In the genomic region with DNA sequence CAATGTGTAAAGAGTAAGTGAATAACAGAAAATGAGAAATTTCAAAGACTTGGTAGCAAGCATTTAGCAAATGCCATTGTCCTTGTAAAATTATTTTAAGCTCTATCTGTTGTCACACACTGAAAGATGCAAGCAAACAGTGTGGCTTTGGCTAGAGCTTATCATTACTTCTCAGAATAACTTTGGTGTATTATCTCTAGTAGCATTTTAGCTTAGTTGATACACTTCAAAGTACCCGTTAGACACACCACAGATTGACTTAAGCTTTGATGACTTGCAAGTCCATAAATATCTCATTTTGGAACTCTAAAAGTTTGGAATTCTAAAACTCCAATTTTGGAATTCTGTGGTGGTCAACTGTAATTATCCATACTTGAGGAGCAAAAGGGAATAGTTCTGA, we compare ENCODE assay signal across 1 cellular context.
TF ChIP-seq lines count a peak whose summit lies in the region.

No MANE protein-coding gene starts in this region.

TF ChIP-seq in K562, 482 proteins besides CTCF, POLR2A, EP300 and RAD21 (continued from another document and continues in another):
- TF ChIP-seq, protein P1, sequence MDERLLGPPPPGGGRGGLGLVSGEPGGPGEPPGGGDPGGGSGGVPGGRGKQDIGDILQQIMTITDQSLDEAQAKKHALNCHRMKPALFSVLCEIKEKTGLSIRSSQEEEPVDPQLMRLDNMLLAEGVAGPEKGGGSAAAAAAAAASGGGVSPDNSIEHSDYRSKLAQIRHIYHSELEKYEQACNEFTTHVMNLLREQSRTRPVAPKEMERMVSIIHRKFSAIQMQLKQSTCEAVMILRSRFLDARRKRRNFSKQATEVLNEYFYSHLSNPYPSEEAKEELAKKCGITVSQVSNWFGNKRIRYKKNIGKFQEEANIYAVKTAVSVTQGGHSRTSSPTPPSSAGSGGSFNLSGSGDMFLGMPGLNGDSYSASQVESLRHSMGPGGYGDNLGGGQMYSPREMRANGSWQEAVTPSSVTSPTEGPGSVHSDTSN (CRISPR knock-in tag; IDR thresholded peaks at IDR 0.05; ENCODE audit: low read depth) = no peak
- TF ChIP-seq, protein P1 (tag; conservative IDR thresholded peaks at IDR 0.05; ENCODE audit: low read depth) = no peak; the same call in 1 of the 2 replicates
- TF ChIP-seq RBM34 (IDR thresholded peaks at IDR 0.05; ENCODE audit: borderline replicate concordance, insufficient read depth, low read length) (no peak), PYGO2 (tag; IDR thresholded peaks at IDR 0.05) (no peak), SUPT5H (IDR thresholded peaks at IDR 0.05) (no peak), HIVEP1 (CRISPR knock-in tag; IDR thresholded peaks at IDR 0.05) (no peak), CBX3 (IDR thresholded peaks at IDR 0.05; ENCODE audit: borderline replicate concordance in 1 of 2, low read length in 2 of 2) (0 out of 3 replicates have a peak, but pooled peaks of 1 of the 2 experiments have one; percentile 37), LEF1 (IDR thresholded peaks at IDR 0.05) (peak; percentile 99), MEIS2 (IDR thresholded peaks at IDR 0.05; ENCODE audit: partially characterized antibody) (peak; percentile 89), SAFB (IDR thresholded peaks at IDR 0.05; ENCODE audit: borderline replicate concordance, low read depth, low read length) (no peak), STAG1 (CRISPR knock-in tag; IDR thresholded peaks at IDR 0.05; ENCODE audit: borderline replicate concordance) (no peak), RBM25 (IDR thresholded peaks at IDR 0.05; ENCODE audit: low read depth, low read length, severe bottlenecking) (no peak), NCOA4 (IDR thresholded peaks at IDR 0.05; ENCODE audit: partially characterized antibody) (no peak), ZNF695 (CRISPR knock-in tag; IDR thresholded peaks at IDR 0.05) (no peak), ZNF347 (CRISPR knock-in tag; IDR thresholded peaks at IDR 0.05; ENCODE audit: low read depth) (no peak), NR4A1 (CRISPR knock-in tag; IDR thresholded peaks at IDR 0.05) (no peak), NR4A1 (tag; IDR thresholded peaks at IDR 0.05) (no peak), KLF6 (CRISPR knock-in tag; IDR thresholded peaks at IDR 0.05; ENCODE audit: borderline replicate concordance) (no peak), MTF1 (CRISPR knock-in tag; IDR thresholded peaks at IDR 0.05; ENCODE audit: borderline replicate concordance) (no peak), RFX1 (IDR thresholded peaks at IDR 0.05) (no peak), BACH1 (tag; IDR thresholded peaks at IDR 0.05) (no peak), RNF2 (IDR thresholded peaks at IDR 0.05) (peak; percentile 84), ZNF668 (CRISPR knock-in tag; IDR thresholded peaks at IDR 0.05) (no peak), ZNF316 (IDR thresholded peaks at IDR 0.05) (peak; percentile 70), ZNF239 (CRISPR knock-in tag; IDR thresholded peaks at IDR 0.05) (no peak), ILF3 (IDR thresholded peaks at IDR 0.05; ENCODE audit: borderline replicate concordance) (peak; percentile 83; the same call in 1 of the 2 replicates), NCOA6 (IDR thresholded peaks at IDR 0.05) (no peak), ZNF324 (CRISPR knock-in tag; IDR thresholded peaks at IDR 0.05) (no peak), ZNF263 (CRISPR knock-in tag; IDR thresholded peaks at IDR 0.05; ENCODE audit: borderline replicate concordance) (no peak), STAT5A (IDR thresholded peaks at IDR 0.05; ENCODE audit: borderline replicate concordance, low read length) (peak; percentile 91), ATF1 (CRISPR knock-in tag; IDR thresholded peaks at IDR 0.05) (no peak), ATF1 (tag; IDR thresholded peaks at IDR 0.05) (peak; percentile 30; the same call in 1 of the 2 replicates), E2F3 (CRISPR knock-in tag; IDR thresholded peaks at IDR 0.05) (no peak), MTA2 (IDR thresholded peaks at IDR 0.05; ENCODE audit: low read depth) (peak; percentile 80)
- TF ChIP-seq, protein P2, sequence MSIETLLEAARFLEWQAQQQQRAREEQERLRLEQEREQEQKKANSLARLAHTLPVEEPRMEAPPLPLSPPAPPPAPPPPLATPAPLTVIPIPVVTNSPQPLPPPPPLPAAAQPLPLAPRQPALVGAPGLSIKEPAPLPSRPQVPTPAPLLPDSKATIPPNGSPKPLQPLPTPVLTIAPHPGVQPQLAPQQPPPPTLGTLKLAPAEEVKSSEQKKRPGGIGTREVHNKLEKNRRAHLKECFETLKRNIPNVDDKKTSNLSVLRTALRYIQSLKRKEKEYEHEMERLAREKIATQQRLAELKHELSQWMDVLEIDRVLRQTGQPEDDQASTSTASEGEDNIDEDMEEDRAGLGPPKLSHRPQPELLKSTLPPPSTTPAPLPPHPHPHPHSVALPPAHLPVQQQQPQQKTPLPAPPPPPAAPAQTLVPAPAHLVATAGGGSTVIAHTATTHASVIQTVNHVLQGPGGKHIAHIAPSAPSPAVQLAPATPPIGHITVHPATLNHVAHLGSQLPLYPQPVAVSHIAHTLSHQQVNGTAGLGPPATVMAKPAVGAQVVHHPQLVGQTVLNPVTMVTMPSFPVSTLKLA (conservative IDR thresholded peaks at IDR 0.05) = 0 out of 4 replicates have a peak, but pooled peaks of 1 of the 2 experiments have one; percentile 45
- TF ChIP-seq, protein P3, sequence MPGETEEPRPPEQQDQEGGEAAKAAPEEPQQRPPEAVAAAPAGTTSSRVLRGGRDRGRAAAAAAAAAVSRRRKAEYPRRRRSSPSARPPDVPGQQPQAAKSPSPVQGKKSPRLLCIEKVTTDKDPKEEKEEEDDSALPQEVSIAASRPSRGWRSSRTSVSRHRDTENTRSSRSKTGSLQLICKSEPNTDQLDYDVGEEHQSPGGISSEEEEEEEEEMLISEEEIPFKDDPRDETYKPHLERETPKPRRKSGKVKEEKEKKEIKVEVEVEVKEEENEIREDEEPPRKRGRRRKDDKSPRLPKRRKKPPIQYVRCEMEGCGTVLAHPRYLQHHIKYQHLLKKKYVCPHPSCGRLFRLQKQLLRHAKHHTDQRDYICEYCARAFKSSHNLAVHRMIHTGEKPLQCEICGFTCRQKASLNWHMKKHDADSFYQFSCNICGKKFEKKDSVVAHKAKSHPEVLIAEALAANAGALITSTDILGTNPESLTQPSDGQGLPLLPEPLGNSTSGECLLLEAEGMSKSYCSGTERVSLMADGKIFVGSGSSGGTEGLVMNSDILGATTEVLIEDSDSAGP (CRISPR knock-in tag; IDR thresholded peaks at IDR 0.05) = no peak
- TF ChIP-seq, protein P4, sequence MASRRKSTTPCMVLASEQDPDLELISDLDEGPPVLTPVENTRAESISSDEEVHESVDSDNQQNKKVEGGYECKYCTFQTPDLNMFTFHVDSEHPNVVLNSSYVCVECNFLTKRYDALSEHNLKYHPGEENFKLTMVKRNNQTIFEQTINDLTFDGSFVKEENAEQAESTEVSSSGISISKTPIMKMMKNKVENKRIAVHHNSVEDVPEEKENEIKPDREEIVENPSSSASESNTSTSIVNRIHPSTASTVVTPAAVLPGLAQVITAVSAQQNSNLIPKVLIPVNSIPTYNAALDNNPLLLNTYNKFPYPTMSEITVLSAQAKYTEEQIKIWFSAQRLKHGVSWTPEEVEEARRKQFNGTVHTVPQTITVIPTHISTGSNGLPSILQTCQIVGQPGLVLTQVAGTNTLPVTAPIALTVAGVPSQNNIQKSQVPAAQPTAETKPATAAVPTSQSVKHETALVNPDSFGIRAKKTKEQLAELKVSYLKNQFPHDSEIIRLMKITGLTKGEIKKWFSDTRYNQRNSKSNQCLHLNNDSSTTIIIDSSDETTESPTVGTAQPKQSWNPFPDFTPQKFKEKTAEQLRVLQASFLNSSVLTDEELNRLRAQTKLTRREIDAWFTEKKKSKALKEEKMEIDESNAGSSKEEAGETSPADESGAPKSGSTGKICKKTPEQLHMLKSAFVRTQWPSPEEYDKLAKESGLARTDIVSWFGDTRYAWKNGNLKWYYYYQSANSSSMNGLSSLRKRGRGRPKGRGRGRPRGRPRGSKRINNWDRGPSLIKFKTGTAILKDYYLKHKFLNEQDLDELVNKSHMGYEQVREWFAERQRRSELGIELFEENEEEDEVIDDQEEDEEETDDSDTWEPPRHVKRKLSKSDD (conservative IDR thresholded peaks at IDR 0.05; ENCODE audit: low read length) = no peak
- TF ChIP-seq, protein P5, sequence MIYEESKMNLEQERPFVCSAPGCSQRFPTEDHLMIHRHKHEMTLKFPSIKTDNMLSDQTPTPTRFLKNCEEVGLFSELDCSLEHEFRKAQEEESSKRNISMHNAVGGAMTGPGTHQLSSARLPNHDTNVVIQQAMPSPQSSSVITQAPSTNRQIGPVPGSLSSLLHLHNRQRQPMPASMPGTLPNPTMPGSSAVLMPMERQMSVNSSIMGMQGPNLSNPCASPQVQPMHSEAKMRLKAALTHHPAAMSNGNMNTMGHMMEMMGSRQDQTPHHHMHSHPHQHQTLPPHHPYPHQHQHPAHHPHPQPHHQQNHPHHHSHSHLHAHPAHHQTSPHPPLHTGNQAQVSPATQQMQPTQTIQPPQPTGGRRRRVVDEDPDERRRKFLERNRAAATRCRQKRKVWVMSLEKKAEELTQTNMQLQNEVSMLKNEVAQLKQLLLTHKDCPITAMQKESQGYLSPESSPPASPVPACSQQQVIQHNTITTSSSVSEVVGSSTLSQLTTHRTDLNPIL (CRISPR knock-in tag; IDR thresholded peaks at IDR 0.05) = no peak
- TF ChIP-seq, protein P6, sequence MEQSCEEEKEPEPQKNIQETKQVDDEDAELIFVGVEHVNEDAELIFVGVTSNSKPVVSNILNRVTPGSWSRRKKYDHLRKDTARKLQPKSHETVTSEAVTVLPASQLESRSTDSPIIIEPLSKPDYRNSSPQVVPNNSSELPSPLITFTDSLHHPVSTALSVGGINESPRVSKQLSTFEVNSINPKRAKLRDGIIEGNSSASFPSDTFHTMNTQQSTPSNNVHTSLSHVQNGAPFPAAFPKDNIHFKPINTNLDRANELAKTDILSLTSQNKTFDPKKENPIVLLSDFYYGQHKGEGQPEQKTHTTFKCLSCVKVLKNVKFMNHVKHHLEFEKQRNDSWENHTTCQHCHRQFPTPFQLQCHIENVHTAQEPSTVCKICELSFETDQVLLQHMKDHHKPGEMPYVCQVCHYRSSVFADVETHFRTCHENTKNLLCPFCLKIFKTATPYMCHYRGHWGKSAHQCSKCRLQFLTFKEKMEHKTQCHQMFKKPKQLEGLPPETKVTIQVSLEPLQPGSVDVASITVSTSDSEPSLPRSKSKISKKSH (CRISPR knock-in tag; IDR thresholded peaks at IDR 0.05) = no peak
- TF ChIP-seq, protein P7, sequence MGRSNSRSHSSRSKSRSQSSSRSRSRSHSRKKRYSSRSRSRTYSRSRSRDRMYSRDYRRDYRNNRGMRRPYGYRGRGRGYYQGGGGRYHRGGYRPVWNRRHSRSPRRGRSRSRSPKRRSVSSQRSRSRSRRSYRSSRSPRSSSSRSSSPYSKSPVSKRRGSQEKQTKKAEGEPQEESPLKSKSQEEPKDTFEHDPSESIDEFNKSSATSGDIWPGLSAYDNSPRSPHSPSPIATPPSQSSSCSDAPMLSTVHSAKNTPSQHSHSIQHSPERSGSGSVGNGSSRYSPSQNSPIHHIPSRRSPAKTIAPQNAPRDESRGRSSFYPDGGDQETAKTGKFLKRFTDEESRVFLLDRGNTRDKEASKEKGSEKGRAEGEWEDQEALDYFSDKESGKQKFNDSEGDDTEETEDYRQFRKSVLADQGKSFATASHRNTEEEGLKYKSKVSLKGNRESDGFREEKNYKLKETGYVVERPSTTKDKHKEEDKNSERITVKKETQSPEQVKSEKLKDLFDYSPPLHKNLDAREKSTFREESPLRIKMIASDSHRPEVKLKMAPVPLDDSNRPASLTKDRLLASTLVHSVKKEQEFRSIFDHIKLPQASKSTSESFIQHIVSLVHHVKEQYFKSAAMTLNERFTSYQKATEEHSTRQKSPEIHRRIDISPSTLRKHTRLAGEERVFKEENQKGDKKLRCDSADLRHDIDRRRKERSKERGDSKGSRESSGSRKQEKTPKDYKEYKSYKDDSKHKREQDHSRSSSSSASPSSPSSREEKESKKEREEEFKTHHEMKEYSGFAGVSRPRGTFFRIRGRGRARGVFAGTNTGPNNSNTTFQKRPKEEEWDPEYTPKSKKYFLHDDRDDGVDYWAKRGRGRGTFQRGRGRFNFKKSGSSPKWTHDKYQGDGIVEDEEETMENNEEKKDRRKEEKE (IDR thresholded peaks at IDR 0.05; ENCODE audit: borderline replicate concordance in 1 of 2, control insufficient read depth in 1 of 2, low read depth in 2 of 2, low read length in 1 of 2) = peak in 1 of 2 experiments; percentile 68; a peak in 1 of 4 replicates
- TF ChIP-seq, protein P8, sequence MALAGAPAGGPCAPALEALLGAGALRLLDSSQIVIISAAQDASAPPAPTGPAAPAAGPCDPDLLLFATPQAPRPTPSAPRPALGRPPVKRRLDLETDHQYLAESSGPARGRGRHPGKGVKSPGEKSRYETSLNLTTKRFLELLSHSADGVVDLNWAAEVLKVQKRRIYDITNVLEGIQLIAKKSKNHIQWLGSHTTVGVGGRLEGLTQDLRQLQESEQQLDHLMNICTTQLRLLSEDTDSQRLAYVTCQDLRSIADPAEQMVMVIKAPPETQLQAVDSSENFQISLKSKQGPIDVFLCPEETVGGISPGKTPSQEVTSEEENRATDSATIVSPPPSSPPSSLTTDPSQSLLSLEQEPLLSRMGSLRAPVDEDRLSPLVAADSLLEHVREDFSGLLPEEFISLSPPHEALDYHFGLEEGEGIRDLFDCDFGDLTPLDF (CRISPR knock-in tag; IDR thresholded peaks at IDR 0.05) = no peak
